ENCODE assay signal across 11 cellular contexts in the genomic region with DNA sequence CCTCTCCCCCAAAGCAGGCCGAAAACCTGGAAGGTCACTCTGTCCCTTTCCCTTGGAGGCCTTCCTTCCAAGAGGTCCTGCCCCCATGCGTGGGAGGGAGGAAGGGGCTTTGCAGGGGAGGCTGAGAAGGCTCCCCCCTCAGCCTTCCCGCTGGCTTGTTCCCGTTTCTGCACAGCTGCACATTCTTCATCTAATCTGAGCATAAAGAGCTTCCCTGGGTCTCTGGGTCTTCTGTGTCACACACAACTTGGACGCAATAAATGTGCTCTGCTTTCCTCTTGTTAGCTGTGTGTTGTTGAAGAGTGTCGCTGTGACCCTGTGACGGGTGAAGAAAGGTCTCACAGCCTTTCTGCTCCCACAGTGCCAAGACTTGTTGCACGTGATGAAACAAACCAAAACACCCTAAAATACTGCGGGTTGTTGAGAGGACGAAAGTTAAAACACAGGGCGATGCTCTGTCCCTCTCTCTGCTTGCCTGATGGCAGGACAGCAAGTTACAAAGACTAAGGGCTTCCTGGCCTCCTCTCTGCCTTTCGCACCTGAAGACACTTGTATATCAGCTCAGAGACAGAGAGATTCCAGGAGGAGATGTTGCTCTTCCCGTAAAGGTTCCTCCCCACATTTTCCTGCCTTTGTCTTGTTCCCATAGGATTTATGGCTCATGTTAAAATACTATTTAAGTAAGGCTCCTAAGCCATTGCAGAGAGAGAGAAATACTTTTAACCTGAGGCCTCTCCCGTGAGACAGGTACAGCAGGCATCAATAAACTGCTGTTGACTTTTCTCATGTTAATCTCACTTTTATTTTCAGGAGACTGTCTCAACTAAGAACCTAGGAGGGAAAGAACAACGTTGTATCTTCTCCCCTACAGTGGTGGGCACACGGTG. TPM values are rescaled to one million over a fixed set of nuclear protein-coding genes. Genes with fewer than 3 reads are reported as not detected.
A peak's percentile ranks its signal among the peaks of the same experiment; 100 is the strongest.
DNase-seq lines count a peak whose midpoint lies in the region; ATAC-seq and TF ChIP-seq lines count a peak whose summit lies in the region.
"Had no signal": no experiment of that assay in that cellular context is flagged by ENCODE, and none has a peak within 500 bp of the region (broad histone marks: within the 10 kb centered on the region; RNA-seq: fewer than 3 reads in every experiment).

No MANE protein-coding gene starts in this region.

- H3K4me1 ChIP-seq in lower lobe of right lung (peaks cover 14% of the 10 kb centered on the region), stomach smooth muscle (ENCODE audit: control insufficient read depth, insufficient read depth, low read length) (peaks cover 16% of the 10 kb centered on the region)

- H3K36me3 Mint-ChIP-seq in chondrocyte (ENCODE audit: low read depth) = no peaks in the 10 kb centered on the region

- peak; percentile 80 to 83 for DNase-seq in Kasumi-1 (lab: John Stamatoyannopoulos, UW)
- DNase-seq in chondrocyte (ENCODE audit: low spot score) = peak; percentile 19
- no peak for DNase-seq in lower lobe of right lung
- no peak for DNase-seq in GM19240 (ENCODE audit: insufficient read length, low spot score)
- DNase-seq in GM20000 (ENCODE audit: low spot score) = no peak
- DNase-seq in iPS-NIHi7 (ENCODE audit: extremely low spot score) = no peak
- DNase-seq: activated naive CD4-positive, alpha-beta T cell treated with anti-CD3 and anti-CD28 coated beads, Interleukin-2, amount 10 ng/mL, durations not matched to agents 7 days and 5 days; stimulated activated naive CD4-positive, alpha-beta T cell had no signal

- TF ChIP-seq CTCF in chondrocyte (IDR thresholded peaks at IDR 0.05) (no peak), lower lobe of right lung (IDR thresholded peaks at IDR 0.05) (no peak), GM20000 (IDR thresholded peaks at IDR 0.05; ENCODE audit: extremely low read depth, missing control alignments) (no peak)

- intact Hi-C loops in lower lobe of right lung (cut with DNase I) = no loop called here

- H3K27ac Mint-ChIP-seq in chondrocyte (ENCODE audit: unreplicated experiment) = peak overlapping the region; percentile 66
- H3K27ac Mint-ChIP-seq: activated naive CD4-positive, alpha-beta T cell treated with anti-CD3 and anti-CD28 coated beads, Interleukin-2, amount 10 ng/mL, durations not matched to agents 7 days and 5 days had no signal

- ATAC-seq in lower lobe of right lung (peak in 1 of 2 donors; percentile 29), GM18519 (IDR thresholded peaks at IDR 0.05; ENCODE audit: low FRiP score, unreplicated experiment) (no peak)

- peak overlapping the region in 1 of 2 donors; percentile 36 for H3K9ac ChIP-seq in stomach smooth muscle (ENCODE audit: low read length in 2 of 2)

- H3K36me3 ChIP-seq in lower lobe of right lung (no peaks in the 10 kb centered on the region), stomach smooth muscle (ENCODE audit: control insufficient read depth in 2 of 2, insufficient read depth in 2 of 2, low read length in 2 of 2) (no peaks in the 10 kb centered on the region)

- H3K27ac ChIP-seq in lower lobe of right lung (peak overlapping the region; percentile 67), stomach smooth muscle (ENCODE audit: low read length) (peak overlapping the region; percentile 41)

- H3K4me3 ChIP-seq in lower lobe of right lung = no peak overlapping the region
- no peak overlapping the region for H3K4me3 ChIP-seq in stomach smooth muscle (ENCODE audit: low read length in 2 of 2)

- H3K4me1 Mint-ChIP-seq in chondrocyte (ENCODE audit: low read depth) = peaks cover 22% of the 10 kb centered on the region

- no peak overlapping the region for H3K4me3 Mint-ChIP-seq in chondrocyte (ENCODE audit: unreplicated experiment)
- H3K4me3 Mint-ChIP-seq: activated naive CD4-positive, alpha-beta T cell treated with anti-CD3 and anti-CD28 coated beads, Interleukin-2, amount 10 ng/mL, durations not matched to agents 7 days and 5 days had no signal

- H3K9me3 Mint-ChIP-seq in chondrocyte (ENCODE audit: low read depth) = no peaks in the 10 kb centered on the region
- H3K9me3 Mint-ChIP-seq: activated naive CD4-positive, alpha-beta T cell treated with anti-CD3 and anti-CD28 coated beads, Interleukin-2, amount 10 ng/mL, durations not matched to agents 7 days and 5 days had no signal

- H3K27me3 Mint-ChIP-seq in chondrocyte (ENCODE audit: low read depth) = no peaks in the 10 kb centered on the region

- no peaks in the 10 kb centered on the region for H3K9me3 ChIP-seq in lower lobe of right lung
- no peaks in the 10 kb centered on the region for H3K9me3 ChIP-seq in stomach smooth muscle (ENCODE audit: control insufficient read depth in 2 of 2, low read length in 2 of 2)

- no peaks in the 10 kb centered on the region for H3K27me3 ChIP-seq in lower lobe of right lung (ENCODE audit: low read depth)
- H3K27me3 ChIP-seq in stomach smooth muscle (ENCODE audit: control insufficient read depth in 1 of 2, insufficient read depth in 2 of 2, low read length in 2 of 2) = peaks cover 0 to 2% of the 10 kb centered on the region in 2 donors

RNA-seq across cellular contexts. Expression of a gene that starts 15.4 kb away (rescaled TPM):
- total RNA-seq in chondrocyte (377 to 394 TPM (median 392 TPM) in 3 replicates), lower lobe of right lung (767 TPM)

RNA-seq across cellular contexts. Expression of a gene that starts 22.2 kb away (rescaled TPM):
- total RNA-seq in chondrocyte (1.0 to 3.3 TPM (median 1.6 TPM) in 3 replicates), lower lobe of right lung (128 TPM)

RNA-seq across cellular contexts. Expression of a gene that starts 28.4 kb away (rescaled TPM):
- total RNA-seq in chondrocyte (100 to 109 TPM (median 107 TPM) in 3 replicates), lower lobe of right lung (607 TPM)

RNA-seq across cellular contexts. Expression of a gene that starts 33.3 kb away (rescaled TPM):
- total RNA-seq in chondrocyte = 37.0 to 39.1 TPM (median 37.2 TPM) in 3 replicates
- 0.38 TPM for total RNA-seq in lower lobe of right lung

RNA-seq across cellular contexts. Expression of a gene that starts 36.7 kb away (rescaled TPM):
- total RNA-seq in chondrocyte (not detected in 3 replicates), lower lobe of right lung (not detected)
- total RNA-seq: lung microvascular endothelial cell had no signal

Comparison
In these comparisons a context has a peak if more than half of its experiments do, and no peak if none do; other contexts are left out.
1. DNase-seq: peak in Kasumi-1 (2 of 2) and chondrocyte (single experiment); none in lower lobe of right lung (single experiment), GM19240 (single experiment), GM20000 (single experiment) and iPS-NIHi7 (single experiment).
2. RNA of a gene that starts 22.2 kb away (total RNA-seq): 128 TPM in lower lobe of right lung (single experiment); 1.0 to 3.3 TPM in chondrocyte; every median in the first group is over 10 times any median in the second.